1 cellular context compared by ENCODE assay signal in the genomic region with DNA sequence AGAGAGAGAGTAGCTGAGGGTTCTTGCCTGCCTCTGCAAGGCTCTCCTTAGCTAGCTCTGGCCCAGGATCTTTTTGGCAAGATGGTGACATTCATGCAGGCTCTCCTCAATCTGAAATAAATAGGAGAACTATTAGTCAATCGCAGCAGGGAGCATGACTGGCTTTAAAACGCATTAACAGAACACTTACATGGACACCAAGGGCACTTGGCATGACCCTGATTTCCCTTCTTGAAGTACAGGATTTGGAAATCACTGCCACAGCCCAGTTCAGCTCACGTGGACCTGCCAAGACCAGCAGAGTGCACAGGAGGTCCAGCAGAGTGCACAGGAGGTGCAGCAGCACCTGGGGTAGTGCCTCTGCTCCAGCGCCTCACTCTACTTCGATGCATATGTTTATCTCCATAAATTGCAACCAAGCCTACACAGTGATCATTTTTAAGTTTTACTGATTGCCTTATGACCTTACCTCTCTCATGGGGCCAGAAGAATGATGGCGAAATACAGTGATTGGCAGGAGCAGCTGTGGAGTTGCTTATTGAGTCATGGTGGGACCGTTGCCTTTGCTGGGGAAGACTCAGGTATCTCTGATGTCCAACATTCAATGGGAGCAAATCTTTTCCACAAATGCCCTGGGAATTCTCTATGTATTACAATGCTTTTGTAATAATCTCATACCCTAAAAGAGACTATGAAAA.
TF ChIP-seq lines count a peak whose summit lies in the region.

No MANE protein-coding gene starts in this region.

TF ChIP-seq in H1, 55 proteins besides CTCF, POLR2A, EP300 and RAD21 (continued from another document):
- no peak for TF ChIP-seq ATF2 (IDR thresholded peaks at IDR 0.05; ENCODE audit: low read length)
- TF ChIP-seq RNF2 (IDR thresholded peaks at IDR 0.05; ENCODE audit: borderline replicate concordance, low read depth, low read length, missing control alignments, poor library complexity, severe bottlenecking) = no peak
- no peak for TF ChIP-seq BCL11A (IDR thresholded peaks at IDR 0.05; ENCODE audit: low read depth in 2 of 2, low read length in 2 of 2)
- no peak for TF ChIP-seq EZH2 (IDR thresholded peaks at IDR 0.05; ENCODE audit: low read depth, low read length, severe bottlenecking)
- TF ChIP-seq YY1 (IDR thresholded peaks at IDR 0.05; ENCODE audit: low read depth, low read length) = no peak
- no peak for TF ChIP-seq CEBPB (IDR thresholded peaks at IDR 0.05; ENCODE audit: low read depth, low read length)
- TF ChIP-seq JUN (IDR thresholded peaks at IDR 0.05; ENCODE audit: low read depth, low read length) = no peak
